Comparison of ENCODE assay signal across 19 cellular contexts in genomic region chr3:43496740-43497375, GRCh38.
A peak's percentile ranks its signal among the peaks of the same experiment; 100 is the strongest.
DNase-seq lines count a peak whose midpoint lies in the region; ATAC-seq, FAIRE-seq and TF ChIP-seq lines count a peak whose summit lies in the region.
"Had no signal": no experiment of that assay in that cellular context is flagged by ENCODE, and none has a peak within 500 bp of the region (broad histone marks: within the 10 kb centered on the region; RNA-seq: fewer than 3 reads in every experiment).

No MANE protein-coding gene starts in this region.

- no peak overlapping the region for H2AFZ ChIP-seq in ACC112 (ENCODE audit: low read length, unreplicated experiment)
- no peak overlapping the region for H2AFZ ChIP-seq in astrocyte (ENCODE audit: low read depth, low read length)
- H2AFZ ChIP-seq in keratinocyte (ENCODE audit: control insufficient read depth, low read length), result no peak overlapping the region

- FAIRE-seq in astrocyte (lab: Jason Lieb, UNC), result no peak
- no peak for FAIRE-seq in keratinocyte (lab: Jason Lieb, UNC)
- FAIRE-seq: HepG2 had no signal

- H3K79me2 ChIP-seq in ACC112 (ENCODE audit: control insufficient read depth, insufficient read depth, low read length, unreplicated experiment) (no peaks in the 10 kb centered on the region), astrocyte (ENCODE audit: insufficient read depth, low read length) (no peaks in the 10 kb centered on the region), keratinocyte (ENCODE audit: control insufficient read depth, insufficient read depth, low read length) (no peaks in the 10 kb centered on the region)

- H3K9ac ChIP-seq in astrocyte (ENCODE audit: low read length), result no peak overlapping the region
- H3K9ac ChIP-seq in keratinocyte (ENCODE audit: control insufficient read depth, extremely low read depth, insufficient read depth, low read length), result no peak overlapping the region

- DNase-seq in ELR (ENCODE audit: low read depth), result peak; percentile 34
- no peak for DNase-seq in astrocyte (ENCODE audit: low read depth)
- DNase-seq in keratinocyte (ENCODE audit: low read depth, low spot score), result no peak
- DNase-seq in DMS79 treated with DMSO at 0.1 percent for 48 hours (lab: John Stamatoyannopoulos, UW), result no peak
- no peak for DNase-seq in SIG-M5 treated with dmso at 0.1 percent for 504 hours (lab: John Stamatoyannopoulos, UW; ENCODE audit: unreplicated experiment)
- DNase-seq in left lung, result no peak
- no peak for DNase-seq in type B pancreatic cell (ENCODE audit: extremely low spot score, unreplicated experiment)
- DNase-seq: activated CD4-positive, alpha-beta T cell treated with anti-CD3 and anti-CD28 coated beads for 4 hours; activated gamma-delta T cell; amygdala; endodermal cell; hippocampal formation; NCI-H1417 treated with DMSO at 0.1 percent for 48 hours; NCI-H2171; NCI-H526 treated with DMSO at 0.1 percent for 48 hours; nucleus accumbens; SHP77 had no signal

- H3K4me3 ChIP-seq in ACC112 (ENCODE audit: low read depth, low read length) (no peak overlapping the region), astrocyte (ENCODE audit: insufficient read depth, low read depth, low read length) (no peak overlapping the region), keratinocyte (ENCODE audit: control insufficient read depth in 2 of 3, extremely low read depth in 1 of 3, insufficient read depth in 2 of 3, low read depth in 1 of 3, low read length in 3 of 3) (no peak overlapping the region), left lung (no peak overlapping the region)

- H3K27ac ChIP-seq in ACC112 (ENCODE audit: low read depth, low read length) (peak overlapping the region; percentile 58), astrocyte (ENCODE audit: low read depth, low read length) (no peak overlapping the region), keratinocyte (ENCODE audit: control insufficient read depth, insufficient read depth, low read length) (peak overlapping the region; percentile 54), left lung (peak overlapping the region in 1 of 2 donors; percentile 45)

- intact Hi-C loops in left lung (cut with DNase I), result no loop called here

- H3K27me3 Mint-ChIP-seq in astrocyte (ENCODE audit: low read depth, unreplicated experiment), result no peaks in the 10 kb centered on the region
- H3K27me3 Mint-ChIP-seq in type B pancreatic cell, result no peaks in the 10 kb centered on the region

- H3K9me3 ChIP-seq in astrocyte (ENCODE audit: insufficient read depth, low read depth, low read length) (no peaks in the 10 kb centered on the region), keratinocyte (ENCODE audit: control insufficient read depth, low read depth, low read length) (no peaks in the 10 kb centered on the region), left lung (no peaks in the 10 kb centered on the region)

- H3K36me3 ChIP-seq in ACC112 (ENCODE audit: insufficient read depth, low read length) (no peaks in the 10 kb centered on the region), astrocyte (ENCODE audit: insufficient read depth, low read length) (no peaks in the 10 kb centered on the region), keratinocyte (ENCODE audit: control insufficient read depth in 2 of 2, extremely low read depth in 1 of 2, insufficient read depth in 2 of 2, low read length in 2 of 2) (no peaks in the 10 kb centered on the region), left lung (peaks cover 0 to 3% of the 10 kb centered on the region in 2 donors)

- H3K4me2 ChIP-seq in astrocyte (ENCODE audit: low read length) (no peak overlapping the region), keratinocyte (ENCODE audit: control insufficient read depth, extremely low read depth, insufficient read depth, low read depth, low read length) (no peak overlapping the region)

- H3K9me3 Mint-ChIP-seq in astrocyte (ENCODE audit: unreplicated experiment) (peaks cover 4% of the 10 kb centered on the region), type B pancreatic cell (no peaks in the 10 kb centered on the region)
- H3K9me3 Mint-ChIP-seq: endodermal cell had no signal

- no peaks in the 10 kb centered on the region for H3K9me1 ChIP-seq in keratinocyte (ENCODE audit: control insufficient read depth, extremely low read depth, insufficient read depth, low read length)

- no peak for TF ChIP-seq CTCF in astrocyte (IDR thresholded peaks at IDR 0.05; ENCODE audit: insufficient read depth, low read depth, low read length)
- TF ChIP-seq CTCF in keratinocyte (optimal IDR thresholded peaks at IDR 0.05 in 1 of 3, IDR thresholded peaks at IDR 0.05 in 1 of 3, conservative IDR thresholded peaks at IDR 0.05 in 1 of 3; ENCODE audit: extremely low read depth in 1 of 3, insufficient read depth in 2 of 3, low read length in 3 of 3), result no peak
- TF ChIP-seq CTCF in left lung (IDR thresholded peaks at IDR 0.05), result no peak
- TF ChIP-seq CTCF in type B pancreatic cell (conservative IDR thresholded peaks at IDR 0.05), result no peak

- H4K20me1 ChIP-seq in astrocyte (ENCODE audit: insufficient read depth, low read length), result no peaks in the 10 kb centered on the region
- no peaks in the 10 kb centered on the region for H4K20me1 ChIP-seq in keratinocyte (ENCODE audit: control insufficient read depth, extremely low read depth, insufficient read depth, low read length)

- peaks cover 14% of the 10 kb centered on the region for H3K4me1 Mint-ChIP-seq in astrocyte (ENCODE audit: low read depth, unreplicated experiment)
- peaks cover 8% of the 10 kb centered on the region for H3K4me1 Mint-ChIP-seq in type B pancreatic cell (ENCODE audit: unreplicated experiment)

- peaks cover 19% of the 10 kb centered on the region for H3K4me1 ChIP-seq in ACC112 (ENCODE audit: control insufficient read depth, insufficient read depth, low read length, unreplicated experiment)
- H3K4me1 ChIP-seq in astrocyte (ENCODE audit: insufficient read depth, low read length), result peaks cover 8% of the 10 kb centered on the region
- H3K4me1 ChIP-seq in keratinocyte (ENCODE audit: control insufficient read depth, extremely low read depth, insufficient read depth, low read length), result peaks cover 21% of the 10 kb centered on the region
- peaks cover 0 to 34% of the 10 kb centered on the region in 2 donors for H3K4me1 ChIP-seq in left lung

- dilution Hi-C loops in keratinocyte (cut with MboI; ENCODE audit: extremely low pct_ligation_motif_present, low sequenced_read_pairs), result no loop called here

- no peak overlapping the region for H3K4me3 Mint-ChIP-seq in astrocyte (ENCODE audit: unreplicated experiment)
- H3K4me3 Mint-ChIP-seq in type B pancreatic cell, result no peak overlapping the region
- H3K4me3 Mint-ChIP-seq: endodermal cell had no signal

- ATAC-seq in left lung, result no peak
- ATAC-seq: HepG2 had no signal

- H3K27me3 ChIP-seq in ACC112 (ENCODE audit: insufficient read depth, low read length), result no peaks in the 10 kb centered on the region
- H3K27me3 ChIP-seq in astrocyte (ENCODE audit: insufficient read depth, low read length), result no peaks in the 10 kb centered on the region
- no peaks in the 10 kb centered on the region for H3K27me3 ChIP-seq in keratinocyte (ENCODE audit: control insufficient read depth, extremely low read depth, insufficient read depth, low read length)
- H3K27me3 ChIP-seq in left lung, result no peaks in the 10 kb centered on the region

- H3K36me3 Mint-ChIP-seq in astrocyte (ENCODE audit: low read depth, unreplicated experiment) (no peaks in the 10 kb centered on the region), type B pancreatic cell (no peaks in the 10 kb centered on the region)

- peak overlapping the region; percentile 60 for H3K27ac Mint-ChIP-seq in astrocyte (ENCODE audit: unreplicated experiment)
- H3K27ac Mint-ChIP-seq in type B pancreatic cell, result no peak overlapping the region
- H3K27ac Mint-ChIP-seq: endodermal cell had no signal
